Comparison of ENCODE assay signal across 1 cellular context in genomic region chr3:72338942-72339749, GRCh38.
TF ChIP-seq lines count a peak whose summit lies in the region.

No MANE protein-coding gene starts in this region.

TF ChIP-seq in K562, 482 proteins besides CTCF, POLR2A, EP300 and RAD21 (continued from another document and continues in another):
- TF ChIP-seq TAF1 (IDR thresholded peaks at IDR 0.05; ENCODE audit: control insufficient read depth, extremely low read depth, insufficient read depth, low read length, severe bottlenecking) (no peak), ZNF384 (IDR thresholded peaks at IDR 0.05; ENCODE audit: low read depth, low read length) (no peak), MYC (IDR thresholded peaks at IDR 0.05; ENCODE audit: low read depth, low read length) (0 out of 2 replicates have a peak, but pooled peaks have one; percentile 30), MYC (CRISPR knock-in tag; IDR thresholded peaks at IDR 0.05; ENCODE audit: borderline replicate concordance, low read depth) (no peak), SMAD4 (CRISPR knock-in tag; conservative IDR thresholded peaks at IDR 0.05) (peak; percentile 81), BRD9 (IDR thresholded peaks at IDR 0.05; ENCODE audit: low read depth, partially characterized antibody) (no peak), ATF4 (CRISPR knock-in tag; IDR thresholded peaks at IDR 0.05) (no peak), ZNF740 (CRISPR knock-in tag; IDR thresholded peaks at IDR 0.05) (no peak), ZNF740 (tag; IDR thresholded peaks at IDR 0.05) (no peak), ZNF274 (IDR thresholded peaks at IDR 0.05; ENCODE audit: borderline replicate concordance, low read depth, low read length) (no peak), CBFA2T2 (conservative IDR thresholded peaks at IDR 0.05) (peak; percentile 57), ZBTB43 (CRISPR knock-in tag; IDR thresholded peaks at IDR 0.05) (no peak), SMARCA5 (IDR thresholded peaks at IDR 0.05) (0 out of 2 replicates have a peak, but pooled peaks have one; percentile 64), E2F4 (CRISPR knock-in tag; IDR thresholded peaks at IDR 0.05; ENCODE audit: low read depth) (no peak), ZMIZ1 (IDR thresholded peaks at IDR 0.05; ENCODE audit: low read depth in 2 of 2, low read length in 2 of 2) (no peak), MXI1 (IDR thresholded peaks at IDR 0.05; ENCODE audit: low read depth, low read length) (no peak), HDAC8 (tag; IDR thresholded peaks at IDR 0.05) (0 out of 2 replicates have a peak, but pooled peaks have one; percentile 52), SOX6 (IDR thresholded peaks at IDR 0.05) (peak; percentile 64), HMG20B (CRISPR knock-in tag; IDR thresholded peaks at IDR 0.05) (no peak), C11orf30 (IDR thresholded peaks at IDR 0.05; ENCODE audit: low read depth) (no peak), SMAD2 (IDR thresholded peaks at IDR 0.05; ENCODE audit: low read depth, low read length) (no peak), ASH1L (IDR thresholded peaks at IDR 0.05; ENCODE audit: borderline replicate concordance, low read depth, partially characterized antibody) (no peak), ZNF280B (CRISPR knock-in tag; IDR thresholded peaks at IDR 0.05) (no peak), NFYB (IDR thresholded peaks at IDR 0.05; ENCODE audit: extremely low read depth, insufficient read length) (peak; percentile 18), ZNF395 (CRISPR knock-in tag; IDR thresholded peaks at IDR 0.05) (no peak), FOS (IDR thresholded peaks at IDR 0.05; ENCODE audit: extremely low read depth, insufficient read length) (peak; percentile 28), ZC3H8 (IDR thresholded peaks at IDR 0.05) (no peak), SMARCE1 (IDR thresholded peaks at IDR 0.05) (peak; percentile 48; the same call in 1 of the 2 replicates), TAF15 (IDR thresholded peaks at IDR 0.05; ENCODE audit: low read depth, low read length) (no peak), USF1 (CRISPR knock-in tag; IDR thresholded peaks at IDR 0.05) (peak; percentile 61)
- TF ChIP-seq, protein P1, sequence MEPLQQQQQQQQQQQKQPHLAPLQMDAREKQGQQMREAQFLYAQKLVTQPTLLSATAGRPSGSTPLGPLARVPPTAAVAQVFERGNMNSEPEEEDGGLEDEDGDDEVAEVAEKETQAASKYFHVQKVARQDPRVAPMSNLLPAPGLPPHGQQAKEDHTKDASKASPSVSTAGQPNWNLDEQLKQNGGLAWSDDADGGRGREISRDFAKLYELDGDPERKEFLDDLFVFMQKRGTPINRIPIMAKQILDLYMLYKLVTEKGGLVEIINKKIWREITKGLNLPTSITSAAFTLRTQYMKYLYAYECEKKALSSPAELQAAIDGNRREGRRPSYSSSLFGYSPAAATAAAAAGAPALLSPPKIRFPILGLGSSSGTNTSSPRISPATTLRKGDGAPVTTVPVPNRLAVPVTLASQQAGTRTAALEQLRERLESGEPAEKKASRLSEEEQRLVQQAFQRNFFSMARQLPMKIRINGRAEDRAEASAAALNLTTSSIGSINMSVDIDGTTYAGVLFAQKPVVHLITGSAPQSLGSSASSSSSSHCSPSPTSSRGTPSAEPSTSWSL (CRISPR knock-in tag; IDR thresholded peaks at IDR 0.05; ENCODE audit: borderline replicate concordance), result 0 out of 2 replicates have a peak, but pooled peaks have one; percentile 27
- TF ChIP-seq, protein P2, sequence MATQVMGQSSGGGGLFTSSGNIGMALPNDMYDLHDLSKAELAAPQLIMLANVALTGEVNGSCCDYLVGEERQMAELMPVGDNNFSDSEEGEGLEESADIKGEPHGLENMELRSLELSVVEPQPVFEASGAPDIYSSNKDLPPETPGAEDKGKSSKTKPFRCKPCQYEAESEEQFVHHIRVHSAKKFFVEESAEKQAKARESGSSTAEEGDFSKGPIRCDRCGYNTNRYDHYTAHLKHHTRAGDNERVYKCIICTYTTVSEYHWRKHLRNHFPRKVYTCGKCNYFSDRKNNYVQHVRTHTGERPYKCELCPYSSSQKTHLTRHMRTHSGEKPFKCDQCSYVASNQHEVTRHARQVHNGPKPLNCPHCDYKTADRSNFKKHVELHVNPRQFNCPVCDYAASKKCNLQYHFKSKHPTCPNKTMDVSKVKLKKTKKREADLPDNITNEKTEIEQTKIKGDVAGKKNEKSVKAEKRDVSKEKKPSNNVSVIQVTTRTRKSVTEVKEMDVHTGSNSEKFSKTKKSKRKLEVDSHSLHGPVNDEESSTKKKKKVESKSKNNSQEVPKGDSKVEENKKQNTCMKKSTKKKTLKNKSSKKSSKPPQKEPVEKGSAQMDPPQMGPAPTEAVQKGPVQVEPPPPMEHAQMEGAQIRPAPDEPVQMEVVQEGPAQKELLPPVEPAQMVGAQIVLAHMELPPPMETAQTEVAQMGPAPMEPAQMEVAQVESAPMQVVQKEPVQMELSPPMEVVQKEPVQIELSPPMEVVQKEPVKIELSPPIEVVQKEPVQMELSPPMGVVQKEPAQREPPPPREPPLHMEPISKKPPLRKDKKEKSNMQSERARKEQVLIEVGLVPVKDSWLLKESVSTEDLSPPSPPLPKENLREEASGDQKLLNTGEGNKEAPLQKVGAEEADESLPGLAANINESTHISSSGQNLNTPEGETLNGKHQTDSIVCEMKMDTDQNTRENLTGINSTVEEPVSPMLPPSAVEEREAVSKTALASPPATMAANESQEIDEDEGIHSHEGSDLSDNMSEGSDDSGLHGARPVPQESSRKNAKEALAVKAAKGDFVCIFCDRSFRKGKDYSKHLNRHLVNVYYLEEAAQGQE (CRISPR knock-in tag; IDR thresholded peaks at IDR 0.05; ENCODE audit: low read depth), result no peak
- TF ChIP-seq, protein P3, sequence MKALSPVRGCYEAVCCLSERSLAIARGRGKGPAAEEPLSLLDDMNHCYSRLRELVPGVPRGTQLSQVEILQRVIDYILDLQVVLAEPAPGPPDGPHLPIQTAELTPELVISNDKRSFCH (CRISPR knock-in tag; IDR thresholded peaks at IDR 0.05), result no peak
- TF ChIP-seq, protein P3 (tag; IDR thresholded peaks at IDR 0.05), result no peak
- TF ChIP-seq, protein P4, sequence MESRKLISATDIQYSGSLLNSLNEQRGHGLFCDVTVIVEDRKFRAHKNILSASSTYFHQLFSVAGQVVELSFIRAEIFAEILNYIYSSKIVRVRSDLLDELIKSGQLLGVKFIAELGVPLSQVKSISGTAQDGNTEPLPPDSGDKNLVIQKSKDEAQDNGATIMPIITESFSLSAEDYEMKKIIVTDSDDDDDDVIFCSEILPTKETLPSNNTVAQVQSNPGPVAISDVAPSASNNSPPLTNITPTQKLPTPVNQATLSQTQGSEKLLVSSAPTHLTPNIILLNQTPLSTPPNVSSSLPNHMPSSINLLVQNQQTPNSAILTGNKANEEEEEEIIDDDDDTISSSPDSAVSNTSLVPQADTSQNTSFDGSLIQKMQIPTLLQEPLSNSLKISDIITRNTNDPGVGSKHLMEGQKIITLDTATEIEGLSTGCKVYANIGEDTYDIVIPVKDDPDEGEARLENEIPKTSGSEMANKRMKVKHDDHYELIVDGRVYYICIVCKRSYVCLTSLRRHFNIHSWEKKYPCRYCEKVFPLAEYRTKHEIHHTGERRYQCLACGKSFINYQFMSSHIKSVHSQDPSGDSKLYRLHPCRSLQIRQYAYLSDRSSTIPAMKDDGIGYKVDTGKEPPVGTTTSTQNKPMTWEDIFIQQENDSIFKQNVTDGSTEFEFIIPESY (CRISPR knock-in tag; IDR thresholded peaks at IDR 0.05), result no peak
- TF ChIP-seq, protein P5, sequence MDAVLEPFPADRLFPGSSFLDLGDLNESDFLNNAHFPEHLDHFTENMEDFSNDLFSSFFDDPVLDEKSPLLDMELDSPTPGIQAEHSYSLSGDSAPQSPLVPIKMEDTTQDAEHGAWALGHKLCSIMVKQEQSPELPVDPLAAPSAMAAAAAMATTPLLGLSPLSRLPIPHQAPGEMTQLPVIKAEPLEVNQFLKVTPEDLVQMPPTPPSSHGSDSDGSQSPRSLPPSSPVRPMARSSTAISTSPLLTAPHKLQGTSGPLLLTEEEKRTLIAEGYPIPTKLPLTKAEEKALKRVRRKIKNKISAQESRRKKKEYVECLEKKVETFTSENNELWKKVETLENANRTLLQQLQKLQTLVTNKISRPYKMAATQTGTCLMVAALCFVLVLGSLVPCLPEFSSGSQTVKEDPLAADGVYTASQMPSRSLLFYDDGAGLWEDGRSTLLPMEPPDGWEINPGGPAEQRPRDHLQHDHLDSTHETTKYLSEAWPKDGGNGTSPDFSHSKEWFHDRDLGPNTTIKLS (IDR thresholded peaks at IDR 0.05; ENCODE audit: borderline replicate concordance, low read depth), result no peak
